8 cellular contexts compared by ENCODE assay signal in genomic region chr1:224116131-224116530, GRCh38. TPM values are rescaled to one million over a fixed set of nuclear protein-coding genes. Genes with fewer than 3 reads are reported as not detected.
A peak's percentile ranks its signal among the peaks of the same experiment; 100 is the strongest.
DNase-seq lines count a peak whose midpoint lies in the region; ATAC-seq and TF ChIP-seq lines count a peak whose summit lies in the region.

No MANE protein-coding gene starts in this region.

- DNase-seq in DMS153 (lab: John Stamatoyannopoulos, UW) (peak; percentile 76), NCI-H128 (lab: John Stamatoyannopoulos, UW; ENCODE audit: unreplicated experiment) (peak; percentile 76), SKM-1 treated with dmso at 0.1 percent for 144 hours (lab: John Stamatoyannopoulos, UW; ENCODE audit: unreplicated experiment) (peak; percentile 86), esophagus squamous epithelium (lab: John Stamatoyannopoulos, UW) (no peak), neural crest cell (ENCODE audit: low read depth, low spot score) (no peak)
- DNase-seq in activated effector memory CD4-positive, alpha-beta T cell treated with Interleukin-2 at 50 U/mL for 16 hours, result no peak

- ATAC-seq in GM21529 (IDR thresholded peaks at IDR 0.05; ENCODE audit: unreplicated experiment) (peak; percentile 30), HG02840 (IDR thresholded peaks at IDR 0.05; ENCODE audit: low FRiP score, unreplicated experiment) (no peak)

- H3K4me1 ChIP-seq in esophagus squamous epithelium, result peaks cover 5 to 46% (median 23%) of the 10 kb centered on the region in 3 donors

- H3K4me3 ChIP-seq in esophagus squamous epithelium, result no peak overlapping the region

- no peaks in the 10 kb centered on the region for H3K9me3 ChIP-seq in esophagus squamous epithelium

- TF ChIP-seq POLR2A in esophagus squamous epithelium (IDR thresholded peaks at IDR 0.05), result no peak

- H3K36me3 Mint-ChIP-seq in neural crest cell (ENCODE audit: low read depth), result no peaks in the 10 kb centered on the region

- H3K36me3 ChIP-seq in esophagus squamous epithelium, result peaks cover 0 to 23% (median 0%) of the 10 kb centered on the region in 3 donors

- H3K27me3 ChIP-seq in esophagus squamous epithelium, result peaks cover 0 to 6% (median 0%) of the 10 kb centered on the region in 4 donors

- peak overlapping the region; percentile 80 for H3K4me3 Mint-ChIP-seq in neural crest cell

- H3K27ac Mint-ChIP-seq in neural crest cell (ENCODE audit: unreplicated experiment), result no peak overlapping the region

- peaks cover 27% of the 10 kb centered on the region for H3K4me1 Mint-ChIP-seq in neural crest cell

- intact Hi-C loops in esophagus squamous epithelium (cut with DNase I), result loop anchor here (10.0 kb wide), 2 partner anchors 219 to 339 kb away; partner anchors contain the start of gene NVL

- WGBS in esophagus squamous epithelium, 2 donors, result 4 to 10% methylated on average over 4 of the region's 4 CpGs

- no peaks in the 10 kb centered on the region for H3K9me3 Mint-ChIP-seq in neural crest cell

- H3K27ac ChIP-seq in esophagus squamous epithelium, result peak overlapping the region in 1 of 4 donors; percentile 17

- H3K27me3 Mint-ChIP-seq in neural crest cell (ENCODE audit: low read depth), result peaks cover 7% of the 10 kb centered on the region

- TF ChIP-seq CTCF in esophagus squamous epithelium (IDR thresholded peaks at IDR 0.05) (peak; percentile 31 to 70 (median 44)), neural crest cell (conservative IDR thresholded peaks at IDR 0.05) (peak; percentile 78)

RNA-seq across cellular contexts. Expression of gene FBXO28, which starts 2.2 kb away (rescaled TPM):
- total RNA-seq in esophagus squamous epithelium, result 10 to 100 TPM; 25.2 to 34.3 (median 31.5) TPM
- 29.2 and 32.6 TPM in 2 replicates for total RNA-seq in neural crest cell

Comparison
In these comparisons a context has a peak if more than half of its experiments do, and no peak if none do; other contexts are left out.
1. DNase-seq: peak in DMS153 (single experiment), NCI-H128 (single experiment) and SKM-1 treated with dmso at 0.1 percent for 144 hours (single experiment); none in esophagus squamous epithelium (single experiment), neural crest cell (single experiment) and activated effector memory CD4-positive, alpha-beta T cell treated with Interleukin-2 at 50 U/mL for 16 hours (single experiment).